2 cellular contexts compared by ENCODE assay signal in the genomic region with DNA sequence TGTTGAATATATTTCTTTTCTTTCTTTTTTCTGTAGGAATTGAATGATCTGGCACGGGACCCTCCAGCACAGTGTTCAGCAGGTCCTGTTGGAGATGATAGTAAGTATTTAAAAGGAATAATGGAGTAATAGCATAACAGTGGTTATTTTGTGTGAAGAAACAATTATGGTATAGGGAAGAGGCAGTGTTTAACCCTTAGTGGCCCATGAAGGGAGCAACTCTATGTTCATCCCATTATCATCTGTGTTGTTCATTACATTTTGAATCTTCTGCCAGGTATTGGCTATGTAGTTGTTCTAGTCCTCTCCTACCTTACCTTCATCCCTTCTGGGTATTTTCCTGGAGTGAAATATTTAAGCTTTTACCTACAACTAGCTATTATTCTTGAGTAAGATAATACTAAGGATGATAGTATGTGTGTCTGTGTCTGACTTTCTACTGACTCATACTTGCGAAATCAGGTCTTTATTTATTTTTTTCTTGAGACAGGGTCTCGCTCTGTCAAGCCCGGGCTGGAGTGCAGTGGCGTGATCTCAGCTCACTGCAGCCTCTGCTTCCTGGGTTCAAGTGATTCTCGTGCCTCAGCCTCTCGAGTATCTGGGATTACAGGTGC.
A peak's percentile ranks its signal among the peaks of the same experiment; 100 is the strongest.
TF ChIP-seq lines count a peak whose summit lies in the region.

No MANE protein-coding gene starts in this region.

TF ChIP-seq in IMR-90, 13 proteins besides CTCF, POLR2A, EP300 and RAD21:
- TF ChIP-seq MXI1 (IDR thresholded peaks at IDR 0.05; ENCODE audit: borderline replicate concordance, low read depth, low read length) (no peak), SMC3 (IDR thresholded peaks at IDR 0.05; ENCODE audit: low read depth, low read length) (no peak), CHD1 (IDR thresholded peaks at IDR 0.05; ENCODE audit: low read depth, low read length) (no peak), RCOR1 (IDR thresholded peaks at IDR 0.05; ENCODE audit: insufficient replicate concordance, low read length) (peak; percentile 61), FOS (IDR thresholded peaks at IDR 0.05; ENCODE audit: low read depth, low read length) (peak; percentile 76; the same call in 1 of the 2 replicates), NFE2L2 (IDR thresholded peaks at IDR 0.05; ENCODE audit: low read depth, low read length) (no peak), BHLHE40 (IDR thresholded peaks at IDR 0.05; ENCODE audit: low read depth, low read length) (no peak), CEBPB (IDR thresholded peaks at IDR 0.05; ENCODE audit: low read depth, low read length) (peak; percentile 95), MAZ (IDR thresholded peaks at IDR 0.05; ENCODE audit: borderline replicate concordance, low read depth, low read length) (no peak), RFX5 (IDR thresholded peaks at IDR 0.05; ENCODE audit: low read depth, low read length) (no peak), MAFK (IDR thresholded peaks at IDR 0.05; ENCODE audit: low read depth, low read length) (no peak)
- TF ChIP-seq, protein P1, sequence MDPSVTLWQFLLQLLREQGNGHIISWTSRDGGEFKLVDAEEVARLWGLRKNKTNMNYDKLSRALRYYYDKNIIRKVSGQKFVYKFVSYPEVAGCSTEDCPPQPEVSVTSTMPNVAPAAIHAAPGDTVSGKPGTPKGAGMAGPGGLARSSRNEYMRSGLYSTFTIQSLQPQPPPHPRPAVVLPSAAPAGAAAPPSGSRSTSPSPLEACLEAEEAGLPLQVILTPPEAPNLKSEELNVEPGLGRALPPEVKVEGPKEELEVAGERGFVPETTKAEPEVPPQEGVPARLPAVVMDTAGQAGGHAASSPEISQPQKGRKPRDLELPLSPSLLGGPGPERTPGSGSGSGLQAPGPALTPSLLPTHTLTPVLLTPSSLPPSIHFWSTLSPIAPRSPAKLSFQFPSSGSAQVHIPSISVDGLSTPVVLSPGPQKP (IDR thresholded peaks at IDR 0.05; ENCODE audit: borderline replicate concordance, low read depth, low read length) = no peak
- TF ChIP-seq, protein P2, sequence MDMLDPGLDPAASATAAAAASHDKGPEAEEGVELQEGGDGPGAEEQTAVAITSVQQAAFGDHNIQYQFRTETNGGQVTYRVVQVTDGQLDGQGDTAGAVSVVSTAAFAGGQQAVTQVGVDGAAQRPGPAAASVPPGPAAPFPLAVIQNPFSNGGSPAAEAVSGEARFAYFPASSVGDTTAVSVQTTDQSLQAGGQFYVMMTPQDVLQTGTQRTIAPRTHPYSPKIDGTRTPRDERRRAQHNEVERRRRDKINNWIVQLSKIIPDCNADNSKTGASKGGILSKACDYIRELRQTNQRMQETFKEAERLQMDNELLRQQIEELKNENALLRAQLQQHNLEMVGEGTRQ (IDR thresholded peaks at IDR 0.05; ENCODE audit: low read depth, low read length) = no peak

TF ChIP-seq in K562, 482 proteins besides CTCF, POLR2A, EP300 and RAD21:
- peak; percentile 54 for TF ChIP-seq CEBPB (tag; IDR thresholded peaks at IDR 0.05)
- TF ChIP-seq L3MBTL2 (IDR thresholded peaks at IDR 0.05) = no peak
- TF ChIP-seq SMARCA5 (IDR thresholded peaks at IDR 0.05) = no peak
